1 cellular context compared by ENCODE assay signal in the genomic region with DNA sequence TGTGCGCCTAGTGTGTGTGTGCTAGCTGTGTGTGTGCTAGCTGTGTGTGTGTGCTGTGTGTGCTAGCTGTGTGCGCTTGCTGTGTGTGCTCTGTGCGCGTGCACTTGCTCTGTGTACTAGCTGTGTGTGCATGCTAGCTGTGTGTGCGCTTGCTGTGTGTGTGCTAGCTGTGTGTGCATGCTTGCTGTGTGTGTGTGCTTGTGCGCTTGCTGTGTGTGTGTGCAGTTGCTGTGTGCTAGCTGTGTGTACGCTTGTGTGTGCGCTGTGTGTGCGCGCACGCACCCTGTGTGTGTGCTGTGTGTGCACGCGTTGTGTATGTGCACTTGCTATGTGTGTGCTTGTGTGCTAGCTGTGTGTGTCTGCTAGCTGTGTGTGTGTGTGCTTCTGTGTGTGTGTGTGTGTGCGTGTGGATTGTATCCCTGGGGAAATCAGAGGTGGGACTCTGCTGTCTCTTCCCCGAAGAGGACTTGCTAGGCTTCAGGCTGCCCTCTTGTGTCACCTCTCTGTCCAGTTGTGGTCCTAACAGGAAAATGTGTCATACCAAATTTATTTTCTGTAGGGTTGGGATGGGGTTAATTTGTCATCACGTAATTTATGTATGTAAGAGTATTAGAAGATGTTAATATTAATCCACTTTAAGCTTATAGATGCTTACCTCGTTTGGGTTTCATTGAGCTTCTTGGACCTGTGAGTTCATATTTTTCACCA.
TF ChIP-seq lines count a peak whose summit lies in the region.

No MANE protein-coding gene starts in this region.

TF ChIP-seq in endothelial cell of umbilical vein, 7 proteins besides CTCF, POLR2A, EP300 and RAD21:
- TF ChIP-seq EZH2 (IDR thresholded peaks at IDR 0.05; ENCODE audit: borderline replicate concordance, low read depth, low read length, severe bottlenecking) (no peak), JUN (IDR thresholded peaks at IDR 0.05; ENCODE audit: borderline replicate concordance, insufficient read depth, insufficient read length, low read depth) (no peak), FOS (IDR thresholded peaks at IDR 0.05; ENCODE audit: borderline replicate concordance, insufficient read depth, low read length) (no peak), MYC (IDR thresholded peaks at IDR 0.05; ENCODE audit: low read depth, low read length) (no peak), POLR2AphosphoS5 (IDR thresholded peaks at IDR 0.05; ENCODE audit: insufficient read depth, low read depth, low read length) (no peak), GATA2 (IDR thresholded peaks at IDR 0.05; ENCODE audit: insufficient read depth, insufficient read length, low read depth, low read length) (no peak), MAX (IDR thresholded peaks at IDR 0.05; ENCODE audit: insufficient read depth, insufficient read length) (no peak)
TF ChIP-seq in endothelial cell of umbilical vein: peak in this region for 0.
